In the genomic region with DNA sequence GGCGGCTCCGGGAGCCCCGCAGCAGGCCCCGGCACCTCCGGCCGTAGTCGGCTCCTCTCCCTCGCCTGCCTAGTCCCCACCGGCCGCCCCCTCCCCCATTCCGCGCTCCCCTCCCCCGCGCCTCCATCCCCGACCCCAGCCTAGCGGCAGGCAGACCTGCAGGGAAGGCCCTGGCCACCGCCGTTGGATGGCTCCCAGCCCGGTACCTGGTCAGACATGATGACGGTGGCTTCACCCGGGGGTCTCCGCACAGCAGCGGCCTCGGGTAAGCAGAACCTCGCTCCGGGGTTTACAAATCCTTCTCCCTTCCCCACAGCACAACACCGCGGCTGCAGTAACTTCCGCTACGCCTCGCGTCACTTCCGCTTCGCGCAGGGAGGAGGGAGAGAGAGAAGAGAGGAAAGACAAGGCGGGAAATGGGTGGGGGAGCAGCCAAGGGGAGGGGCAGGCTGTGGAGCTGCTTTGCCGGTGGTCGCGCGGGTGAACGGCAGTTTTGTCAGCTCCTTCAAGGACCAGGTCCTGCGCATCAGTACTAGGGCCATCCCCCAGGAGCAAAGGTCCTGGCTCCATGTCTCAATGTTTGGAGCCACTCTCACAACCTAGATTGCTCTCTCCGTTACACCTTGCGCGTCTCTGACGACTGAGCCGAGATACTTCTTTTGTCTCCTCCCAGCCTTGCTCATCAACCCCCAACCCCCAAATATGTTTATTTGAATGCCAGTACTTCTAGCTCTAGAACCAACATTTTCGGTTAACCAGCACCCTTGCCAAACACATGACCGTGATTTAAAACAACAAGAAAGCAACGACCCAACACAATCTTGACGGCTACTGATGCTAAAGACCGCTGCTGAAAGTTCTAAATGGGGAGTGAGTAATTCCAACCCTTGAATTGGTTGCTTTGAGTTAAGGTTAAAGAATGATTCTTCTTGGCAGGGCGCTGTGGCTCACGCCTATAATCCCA, we compare ENCODE assay signal across 8 cellular contexts. TPM values are rescaled to one million over a fixed set of nuclear protein-coding genes. Genes with fewer than 3 reads are reported as not detected.
DNase-seq lines count a peak whose midpoint lies in the region; ATAC-seq and TF ChIP-seq lines count a peak whose summit lies in the region.

A gene (minus strand): TSS at position 364 of the 964 bp plus-strand sequence. CDS start 146 bp downstream, at position 218.

- H3K4me3 Mint-ChIP-seq in activated T-cell treated with anti-CD3 and anti-CD28 coated beads, Interleukin-2, amount 50 U/mL, for 4 hours: peak within 1 kb of the TSS; percentile 99

- no peaks in the 10 kb centered on the region for H3K27me3 Mint-ChIP-seq in activated T-cell treated with anti-CD3 and anti-CD28 coated beads, Interleukin-2, amount 50 U/mL, for 4 hours (ENCODE audit: low read depth)

- DNase-seq in DMS53 (lab: John Stamatoyannopoulos, UW): peak; percentile 94
- DNase-seq in KG1 (lab: John Stamatoyannopoulos, UW): peak; percentile 77
- peak; percentile 59 for DNase-seq in Panc1 (ENCODE audit: low read depth, low spot score)
- DNase-seq in activated T-cell treated with anti-CD3 and anti-CD28 coated beads, Interleukin-2, amount 50 U/mL, for 4 hours: peak; percentile 85
- peak; percentile 94 for DNase-seq in stimulated activated CD8-positive, alpha-beta memory T cell treated with anti-CD3 and anti-CD28 coated beads, Interleukin-4, amount 100 ng/mL, for 48 hours

- H3K9me3 Mint-ChIP-seq in activated T-cell treated with anti-CD3 and anti-CD28 coated beads, Interleukin-2, amount 50 U/mL, for 4 hours: no peaks in the 10 kb centered on the region

- no peaks in the 10 kb centered on the region for H3K36me3 ChIP-seq in Panc1 (ENCODE audit: control insufficient read depth, insufficient read depth, low read length)
- H3K36me3 ChIP-seq in esophagus (ENCODE audit: control insufficient read depth in 2 of 2, insufficient read depth in 2 of 2, low read length in 1 of 2): no peaks in the 10 kb centered on the region
- no peaks in the 10 kb centered on the region for H3K36me3 ChIP-seq in mucosa of rectum (ENCODE audit: control insufficient read depth in 2 of 2, insufficient read depth in 2 of 2, low read length in 2 of 2)

- H3K4me1 ChIP-seq in Panc1 (ENCODE audit: control insufficient read depth, insufficient read depth, low read length) (peaks cover 4% of the 10 kb centered on the region; the same call in 1 of the 2 replicates), esophagus (ENCODE audit: control insufficient read depth in 2 of 2, insufficient read depth in 2 of 2, low read length in 1 of 2) (peaks cover 0 to 2% of the 10 kb centered on the region in 2 donors), mucosa of rectum (ENCODE audit: control insufficient read depth in 2 of 2, insufficient read depth in 2 of 2, low read length in 2 of 2) (peaks cover 8 to 12% of the 10 kb centered on the region in 2 donors)

- CTCF ChIA-PET in Panc1 (lab: Charles Lee): interaction anchor here (0.6 kb wide), 1 partner anchor 554 kb away, joined by 3 read pairs; no protein-coding TSS in a partner anchor

- TF ChIP-seq CTCF in Panc1 (IDR thresholded peaks at IDR 0.05): no peak

- peak; percentile 96 for ATAC-seq in GM21723 (IDR thresholded peaks at IDR 0.05; ENCODE audit: unreplicated experiment)
- peak; percentile 99 for ATAC-seq in Panc1
- ATAC-seq in activated T-cell treated with anti-CD3 and anti-CD28 coated beads, Interleukin-2, amount 50 U/mL, for 4 hours: peak; percentile 95

- intact Hi-C loops in Panc1 (cut with micrococcal nuclease; ENCODE audit: unreplicated experiment): no loop called here

- H3K9ac ChIP-seq in mucosa of rectum (ENCODE audit: low read depth in 1 of 2, low read length in 2 of 2): peak within 1 kb of the TSS; percentile 65 to 87

- BruUV-seq in Panc1 (replicated peaks; lab: Mats Ljungman, UMichigan): TSS peak; percentile 92

- H3K4me3 ChIP-seq in Panc1 (ENCODE audit: low read depth in 2 of 2, low read length in 2 of 2) (peak within 1 kb of the TSS; percentile 87 to 97), esophagus (ENCODE audit: low read depth in 1 of 2, low read length in 2 of 2) (peak within 1 kb of the TSS; percentile 75 to 84), mucosa of rectum (ENCODE audit: low read length in 2 of 2) (peak within 1 kb of the TSS; percentile 77 to 96)

- in situ Hi-C loops in Panc1 (cut with HindIII; ENCODE audit: low pct_unique_long_range_greater_than_20kb, low sequenced_read_pairs): no loop called here

- POLR2A ChIA-PET in Panc1 (lab: Charles Lee): no interaction called here

- 2 to 3% methylated on average over 38 to 54 of the region's 54 CpGs for WGBS in esophagus, 2 donors

- H3K27me3 ChIP-seq in Panc1 (ENCODE audit: control insufficient read depth, insufficient read depth, low read length) (no peaks in the 10 kb centered on the region), esophagus (ENCODE audit: control insufficient read depth in 1 of 2, insufficient read depth in 2 of 2, low read length in 2 of 2) (no peaks in the 10 kb centered on the region), mucosa of rectum (ENCODE audit: control insufficient read depth in 2 of 2, insufficient read depth in 2 of 2, low read length in 2 of 2) (no peaks in the 10 kb centered on the region)

- H3K9me3 ChIP-seq in Panc1 (ENCODE audit: control insufficient read depth, insufficient read depth, low read depth, low read length) (no peaks in the 10 kb centered on the region), esophagus (ENCODE audit: control insufficient read depth in 2 of 2, insufficient read depth in 1 of 2, low read depth in 1 of 2, low read length in 1 of 2) (no peaks in the 10 kb centered on the region), mucosa of rectum (ENCODE audit: control insufficient read depth in 2 of 2, low read length in 2 of 2) (no peaks in the 10 kb centered on the region)

- no peaks in the 10 kb centered on the region for H3K36me3 Mint-ChIP-seq in activated T-cell treated with anti-CD3 and anti-CD28 coated beads, Interleukin-2, amount 50 U/mL, for 4 hours (ENCODE audit: insufficient read depth)

- H3K4me1 Mint-ChIP-seq in activated T-cell treated with anti-CD3 and anti-CD28 coated beads, Interleukin-2, amount 50 U/mL, for 4 hours (ENCODE audit: low read depth): peaks cover 33% of the 10 kb centered on the region

- H3K27ac ChIP-seq in Panc1 (ENCODE audit: low read length): peak within 1 kb of the TSS; percentile 88
- peak within 1 kb of the TSS; percentile 87 to 91 for H3K27ac ChIP-seq in esophagus (ENCODE audit: low read depth in 2 of 2, low read length in 1 of 2)
- peak within 1 kb of the TSS; percentile 77 to 81 for H3K27ac ChIP-seq in mucosa of rectum (ENCODE audit: low read depth in 2 of 2, low read length in 2 of 2)

RNA-seq across cellular contexts. Expression of the gene that starts here (rescaled TPM):
- 137 TPM for total RNA-seq in Panc1 (2021; ENCODE audit: unreplicated experiment)
- polyA plus RNA-seq in Panc1 (2012; ENCODE audit: insufficient read length): 109 TPM
- 100 to 1,000 TPM in 2 of 3 donors, 10 to 100 TPM in 1; 96.6 to 110 (median 105) TPM for total RNA-seq in activated T-cell treated with anti-CD3 and anti-CD28 coated beads, Interleukin-2, amount 50 U/mL, for 4 hours
- 10 to 100 TPM; 60.1 to 73.5 TPM for polyA plus RNA-seq in esophagus

Comparison
In these comparisons a context has a peak if more than half of its experiments do, and no peak if none do; other contexts are left out.
1. Peak in every context shown above with its lines: DNase-seq, ATAC-seq, H3K4me3 ChIP-seq and H3K27ac ChIP-seq.